In genomic region chr22:24952837-24953293, GRCh38 we compare ENCODE assay signal across 8 cellular contexts. TPM values are rescaled to one million over a fixed set of nuclear protein-coding genes. Genes with fewer than 3 reads are reported as not detected.
DNase-seq lines count a peak whose midpoint lies in the region; ATAC-seq and TF ChIP-seq lines count a peak whose summit lies in the region.

No MANE protein-coding gene starts in this region.

- POLR2A ChIA-PET in activated B cell treated with CpG ODN at 0.5 μM for 24 hours (lab: Charles Lee) = no interaction called here

- CTCF ChIA-PET in activated B cell treated with CpG ODN at 0.5 μM for 24 hours (lab: Charles Lee) = no interaction called here

- peak overlapping the region; percentile 66 to 93 for H3K4me3 Mint-ChIP-seq in CD14-positive monocyte
- H3K4me3 Mint-ChIP-seq in activated B cell treated with CpG ODN at 0.5 μM for 24 hours = peak overlapping the region; percentile 42

- H2AFZ ChIP-seq in neural cell (ENCODE audit: low read depth, low read length) = peak overlapping the region; percentile 33

- peaks cover 12% of the 10 kb centered on the region for H3K27me3 ChIP-seq in neural cell (ENCODE audit: insufficient read depth, low read depth, low read length)

- H3K9me3 ChIP-seq in neural cell (ENCODE audit: low read length) = no peaks in the 10 kb centered on the region

- H3K4me3 ChIP-seq in fibroblast of pulmonary artery (replicated peaks; ENCODE audit: low read depth, low read length) (peak overlapping the region; percentile 79), neural cell (ENCODE audit: low read length) (peak overlapping the region; percentile 91)

- ATAC-seq in HG02852 (IDR thresholded peaks at IDR 0.05; ENCODE audit: unreplicated experiment) = peak; percentile 24
- ATAC-seq in activated B cell treated with CpG ODN at 0.5 μM for 24 hours (ENCODE audit: low read depth) = no peak
- no peak for ATAC-seq in GM18858 (IDR thresholded peaks at IDR 0.05; ENCODE audit: unreplicated experiment)

- H3K9me3 Mint-ChIP-seq in CD14-positive monocyte = peaks cover 0 to 8% (median 2%) of the 10 kb centered on the region in 7 donors
- H3K9me3 Mint-ChIP-seq in activated B cell treated with CpG ODN at 0.5 μM for 24 hours = no peaks in the 10 kb centered on the region

- H3K36me3 Mint-ChIP-seq in CD14-positive monocyte (peaks cover 0 to 4% of the 10 kb centered on the region in 2 donors), activated B cell treated with CpG ODN at 0.5 μM for 24 hours (ENCODE audit: low read depth) (no peaks in the 10 kb centered on the region)

- H3K9me2 ChIP-seq in neural cell (ENCODE audit: insufficient read depth, low read length) = no peaks in the 10 kb centered on the region

- no peak overlapping the region for H3K27ac Mint-ChIP-seq in CD14-positive monocyte
- no peak overlapping the region for H3K27ac Mint-ChIP-seq in activated B cell treated with CpG ODN at 0.5 μM for 24 hours

- intact Hi-C loops in CD14-positive monocyte (cut with micrococcal nuclease) = no loop called here
- intact Hi-C loops in activated B cell treated with CpG ODN at 0.5 μM for 24 hours (cut with micrococcal nuclease) = loop anchor here (1.0 kb wide), 1 partner anchor 95 kb away; no protein-coding TSS in a partner anchor

- H3K9ac ChIP-seq in neural cell (ENCODE audit: low read length) = peak overlapping the region; percentile 67

- TF ChIP-seq CTCF in CD14-positive monocyte (IDR thresholded peaks at IDR 0.05) (no peak), activated B cell treated with CpG ODN at 0.5 μM for 24 hours (IDR thresholded peaks at IDR 0.05) (no peak), fibroblast of pulmonary artery (IDR thresholded peaks at IDR 0.05; ENCODE audit: low read length, missing control alignments) (no peak), neural cell (IDR thresholded peaks at IDR 0.05; ENCODE audit: poor library complexity, severe bottlenecking) (no peak)

- H3K27me3 Mint-ChIP-seq in CD14-positive monocyte (ENCODE audit: low read depth in 3 of 3) (peaks cover 49 to 71% (median 50%) of the 10 kb centered on the region in 3 donors), activated B cell treated with CpG ODN at 0.5 μM for 24 hours (peaks cover 66% of the 10 kb centered on the region)

- H3F3A ChIP-seq in neural cell (ENCODE audit: insufficient read depth, low read length, poor library complexity, severe bottlenecking) = no peaks in the 10 kb centered on the region

- TF ChIP-seq EP300 in neural cell (conservative IDR thresholded peaks at IDR 0.05; ENCODE audit: poor library complexity, severe bottlenecking) = no peak

- no peaks in the 10 kb centered on the region for H3K79me2 ChIP-seq in neural cell (replicated peaks; ENCODE audit: insufficient read depth, low read length)

- no peak for TF ChIP-seq RAD21 in neural cell (conservative IDR thresholded peaks at IDR 0.05)

- no peak overlapping the region for H3K27ac ChIP-seq in neural cell (ENCODE audit: low read length)

- H3K4me2 ChIP-seq in neural cell (ENCODE audit: low read length) = peak overlapping the region; percentile 55

- DNase-seq in CD14-positive monocyte (ENCODE audit: low spot score) (no peak), activated B cell treated with CpG ODN at 0.5 μM for 24 hours (no peak), fibroblast of pulmonary artery (ENCODE audit: low read depth) (peak; percentile 72), NCI-H2107 (lab: John Stamatoyannopoulos, UW) (no peak)
- no peak for DNase-seq in stimulated activated CD4-positive, alpha-beta T cell treated with anti-CD3 and anti-CD28 coated beads, Interleukin-2, amount 100 ng/mL, for 48 hours

- peaks cover 11% of the 10 kb centered on the region for H3K4me1 Mint-ChIP-seq in CD14-positive monocyte
- peaks cover 14% of the 10 kb centered on the region for H3K4me1 Mint-ChIP-seq in activated B cell treated with CpG ODN at 0.5 μM for 24 hours

- no peaks in the 10 kb centered on the region for H3K36me3 ChIP-seq in neural cell (ENCODE audit: insufficient read depth, low read length)

- no peaks in the 10 kb centered on the region for H4K20me1 ChIP-seq in neural cell (ENCODE audit: insufficient read depth)

TF ChIP-seq in neural cell, 6 proteins besides CTCF, POLR2A, EP300 and RAD21:
- TF ChIP-seq MXI1 (conservative IDR thresholded peaks at IDR 0.05; ENCODE audit: poor library complexity, severe bottlenecking) = peak; percentile 59
- TF ChIP-seq, protein P1, sequence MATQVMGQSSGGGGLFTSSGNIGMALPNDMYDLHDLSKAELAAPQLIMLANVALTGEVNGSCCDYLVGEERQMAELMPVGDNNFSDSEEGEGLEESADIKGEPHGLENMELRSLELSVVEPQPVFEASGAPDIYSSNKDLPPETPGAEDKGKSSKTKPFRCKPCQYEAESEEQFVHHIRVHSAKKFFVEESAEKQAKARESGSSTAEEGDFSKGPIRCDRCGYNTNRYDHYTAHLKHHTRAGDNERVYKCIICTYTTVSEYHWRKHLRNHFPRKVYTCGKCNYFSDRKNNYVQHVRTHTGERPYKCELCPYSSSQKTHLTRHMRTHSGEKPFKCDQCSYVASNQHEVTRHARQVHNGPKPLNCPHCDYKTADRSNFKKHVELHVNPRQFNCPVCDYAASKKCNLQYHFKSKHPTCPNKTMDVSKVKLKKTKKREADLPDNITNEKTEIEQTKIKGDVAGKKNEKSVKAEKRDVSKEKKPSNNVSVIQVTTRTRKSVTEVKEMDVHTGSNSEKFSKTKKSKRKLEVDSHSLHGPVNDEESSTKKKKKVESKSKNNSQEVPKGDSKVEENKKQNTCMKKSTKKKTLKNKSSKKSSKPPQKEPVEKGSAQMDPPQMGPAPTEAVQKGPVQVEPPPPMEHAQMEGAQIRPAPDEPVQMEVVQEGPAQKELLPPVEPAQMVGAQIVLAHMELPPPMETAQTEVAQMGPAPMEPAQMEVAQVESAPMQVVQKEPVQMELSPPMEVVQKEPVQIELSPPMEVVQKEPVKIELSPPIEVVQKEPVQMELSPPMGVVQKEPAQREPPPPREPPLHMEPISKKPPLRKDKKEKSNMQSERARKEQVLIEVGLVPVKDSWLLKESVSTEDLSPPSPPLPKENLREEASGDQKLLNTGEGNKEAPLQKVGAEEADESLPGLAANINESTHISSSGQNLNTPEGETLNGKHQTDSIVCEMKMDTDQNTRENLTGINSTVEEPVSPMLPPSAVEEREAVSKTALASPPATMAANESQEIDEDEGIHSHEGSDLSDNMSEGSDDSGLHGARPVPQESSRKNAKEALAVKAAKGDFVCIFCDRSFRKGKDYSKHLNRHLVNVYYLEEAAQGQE (IDR thresholded peaks at IDR 0.05; ENCODE audit: borderline replicate concordance) = no peak

RNA-seq across cellular contexts. Expression of gene KIAA1671, which starts 0.3 kb away (rescaled TPM):
- not detected for polyA plus RNA-seq in CD14-positive monocyte
- 0.02 and 0.04 TPM in 2 replicates for total RNA-seq in activated B cell treated with CpG ODN at 0.5 μM for 24 hours
- 3.0 and 4.0 TPM in 2 replicates for polyA plus RNA-seq in neural cell
- polyA minus RNA-seq in neural cell = 6.1 and 7.1 TPM in 2 replicates

RNA-seq across cellular contexts. Expression of gene LHFPL7, which starts 6.4 kb away (rescaled TPM):
- not detected for polyA plus RNA-seq in CD14-positive monocyte
- not detected in 2 replicates for total RNA-seq in activated B cell treated with CpG ODN at 0.5 μM for 24 hours
- not detected in 2 replicates for polyA plus RNA-seq in neural cell
- polyA minus RNA-seq in neural cell = not detected in 2 replicates
